In the genomic region with DNA sequence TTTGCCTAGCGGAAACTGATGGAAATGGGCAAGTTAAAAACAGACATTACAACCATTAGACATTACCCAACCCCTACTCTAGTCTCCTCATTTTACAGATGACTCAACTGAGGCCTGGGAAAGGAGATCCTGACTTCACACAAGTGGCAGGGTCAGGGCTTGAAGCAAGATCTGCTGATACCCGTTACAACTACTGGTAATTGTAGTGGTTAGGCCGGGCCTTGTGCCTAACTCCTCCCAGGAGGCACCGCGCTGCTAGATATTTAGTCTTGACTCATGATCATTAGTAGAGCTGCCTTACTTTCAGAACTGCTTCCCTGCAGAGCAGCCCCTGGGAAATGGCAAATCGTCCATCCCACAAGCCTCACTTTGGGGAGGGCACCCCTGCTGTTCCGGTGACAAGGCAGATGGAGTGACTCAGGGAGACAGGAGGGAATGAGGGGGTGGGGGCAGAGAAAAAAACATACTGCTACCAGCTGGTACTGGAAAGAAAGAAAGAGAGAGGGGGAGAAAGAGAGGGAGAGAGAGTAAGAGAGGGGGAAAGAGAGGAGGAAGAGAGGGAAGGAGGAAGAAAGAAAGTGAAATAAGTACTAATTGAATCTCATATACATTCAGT, we compare ENCODE assay signal across 8 cellular contexts.
DNase-seq lines count a peak whose midpoint lies in the region; ATAC-seq and TF ChIP-seq lines count a peak whose summit lies in the region.

No MANE protein-coding gene starts in this region.

- H3K36me3 ChIP-seq in ES-I3 (ENCODE audit: insufficient read depth, low read length), result no peaks in the 10 kb centered on the region

- ATAC-seq in HG02884 (IDR thresholded peaks at IDR 0.05; ENCODE audit: unreplicated experiment), result peak; percentile 43
- ATAC-seq in SK-N-SH treated with all-trans-retinoic acid at 6 μM for 48 hours, result peak; percentile 70

- no peaks in the 10 kb centered on the region for H3K9me3 Mint-ChIP-seq in stimulated activated naive CD8-positive, alpha-beta T cell treated with anti-CD3 and anti-CD28 coated beads, Interleukin-15, Interleukin-2, amounts not matched to agents 100 ng/mL and 50 ng/mL, for 24 hours

- H3K27me3 ChIP-seq in layer of hippocampus (ENCODE audit: control insufficient read depth, insufficient read depth, low read length), result no peaks in the 10 kb centered on the region

- DNase-seq in astrocyte of the hippocampus (ENCODE audit: low read depth, low spot score) (peak; percentile 79), GM19240 (ENCODE audit: insufficient read length, low spot score) (no peak), NCI-H1930 (lab: John Stamatoyannopoulos, UW) (no peak)

- H3K4me3 Mint-ChIP-seq in stimulated activated naive CD8-positive, alpha-beta T cell treated with anti-CD3 and anti-CD28 coated beads, Interleukin-15, Interleukin-2, amounts not matched to agents 100 ng/mL and 50 ng/mL, for 24 hours, result peak overlapping the region; percentile 82

- H3K4me1 Mint-ChIP-seq in stimulated activated naive CD8-positive, alpha-beta T cell treated with anti-CD3 and anti-CD28 coated beads, Interleukin-15, Interleukin-2, amounts not matched to agents 100 ng/mL and 50 ng/mL, for 24 hours (ENCODE audit: low read depth), result peaks cover 59% of the 10 kb centered on the region

- peak overlapping the region; percentile 88 for H3K27ac Mint-ChIP-seq in stimulated activated naive CD8-positive, alpha-beta T cell treated with anti-CD3 and anti-CD28 coated beads, Interleukin-15, Interleukin-2, amounts not matched to agents 100 ng/mL and 50 ng/mL, for 24 hours

- H3K9me3 ChIP-seq in ES-I3 (ENCODE audit: control insufficient read depth, insufficient read depth, low read length), result no peaks in the 10 kb centered on the region

- H3K27me3 Mint-ChIP-seq in stimulated activated naive CD8-positive, alpha-beta T cell treated with anti-CD3 and anti-CD28 coated beads, Interleukin-15, Interleukin-2, amounts not matched to agents 100 ng/mL and 50 ng/mL, for 24 hours, result no peaks in the 10 kb centered on the region

- peak overlapping the region; percentile 71 for H3K27ac ChIP-seq in layer of hippocampus (ENCODE audit: low read depth, low read length)

- peak overlapping the region; percentile 78; the same call in 1 of the 2 replicates for H3K9ac ChIP-seq in ES-I3 (ENCODE audit: low read depth, low read length)

- peaks cover 7% of the 10 kb centered on the region for H3K36me3 Mint-ChIP-seq in stimulated activated naive CD8-positive, alpha-beta T cell treated with anti-CD3 and anti-CD28 coated beads, Interleukin-15, Interleukin-2, amounts not matched to agents 100 ng/mL and 50 ng/mL, for 24 hours (ENCODE audit: low read depth)

- peaks cover 7% of the 10 kb centered on the region; the same call in 1 of the 2 replicates for H3K4me1 ChIP-seq in ES-I3 (ENCODE audit: insufficient read depth, low read length)

TF ChIP-seq in SK-N-SH treated with all-trans-retinoic acid at 6 μM for 48 hours, 23 proteins besides CTCF, POLR2A, EP300 and RAD21:
- no peak for TF ChIP-seq TOX (CRISPR knock-in tag; IDR thresholded peaks at IDR 0.05; ENCODE audit: borderline replicate concordance)
- TF ChIP-seq, protein P1, sequence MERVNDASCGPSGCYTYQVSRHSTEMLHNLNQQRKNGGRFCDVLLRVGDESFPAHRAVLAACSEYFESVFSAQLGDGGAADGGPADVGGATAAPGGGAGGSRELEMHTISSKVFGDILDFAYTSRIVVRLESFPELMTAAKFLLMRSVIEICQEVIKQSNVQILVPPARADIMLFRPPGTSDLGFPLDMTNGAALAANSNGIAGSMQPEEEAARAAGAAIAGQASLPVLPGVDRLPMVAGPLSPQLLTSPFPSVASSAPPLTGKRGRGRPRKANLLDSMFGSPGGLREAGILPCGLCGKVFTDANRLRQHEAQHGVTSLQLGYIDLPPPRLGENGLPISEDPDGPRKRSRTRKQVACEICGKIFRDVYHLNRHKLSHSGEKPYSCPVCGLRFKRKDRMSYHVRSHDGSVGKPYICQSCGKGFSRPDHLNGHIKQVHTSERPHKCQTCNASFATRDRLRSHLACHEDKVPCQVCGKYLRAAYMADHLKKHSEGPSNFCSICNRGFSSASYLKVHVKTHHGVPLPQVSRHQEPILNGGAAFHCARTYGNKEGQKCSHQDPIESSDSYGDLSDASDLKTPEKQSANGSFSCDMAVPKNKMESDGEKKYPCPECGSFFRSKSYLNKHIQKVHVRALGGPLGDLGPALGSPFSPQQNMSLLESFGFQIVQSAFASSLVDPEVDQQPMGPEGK (CRISPR knock-in tag; IDR thresholded peaks at IDR 0.05; ENCODE audit: borderline replicate concordance), result peak; percentile 14; the same call in 1 of the 2 replicates
